Comparison of ENCODE assay signal across 23 cellular contexts in the genomic region with DNA sequence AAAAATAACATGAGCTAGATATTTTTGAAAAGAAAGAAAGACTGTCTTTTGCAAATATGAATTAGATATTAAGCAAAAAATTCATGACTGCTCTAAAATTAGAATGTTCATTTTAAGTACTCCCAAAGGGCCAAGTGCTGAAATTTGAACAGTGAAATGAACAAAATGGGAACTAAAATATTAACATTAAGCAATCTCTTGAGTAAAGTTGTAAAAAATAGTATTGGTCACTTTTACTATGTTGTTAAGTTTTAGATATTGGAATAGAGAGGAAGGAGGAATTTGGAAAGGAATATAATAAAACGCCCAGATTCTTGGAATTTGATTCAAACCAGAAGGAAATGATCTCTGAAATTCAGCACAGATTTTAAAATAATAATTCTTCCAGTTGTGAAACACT.
DNase-seq lines count a peak whose midpoint lies in the region; ATAC-seq, FAIRE-seq and TF ChIP-seq lines count a peak whose summit lies in the region.
"Had no signal": no experiment of that assay in that cellular context is flagged by ENCODE, and none has a peak within 500 bp of the region (broad histone marks: within the 10 kb centered on the region; RNA-seq: fewer than 3 reads in every experiment).

No MANE protein-coding gene starts in this region.

- no peaks in the 10 kb centered on the region for H3K27me3 ChIP-seq in BLaER1
- no peaks in the 10 kb centered on the region for H3K27me3 ChIP-seq in ascending aorta
- no peaks in the 10 kb centered on the region for H3K27me3 ChIP-seq in pancreas
- H3K27me3 ChIP-seq in thoracic aorta (replicated peaks; ENCODE audit: insufficient read depth) = no peaks in the 10 kb centered on the region
- H3K27me3 ChIP-seq in thyroid gland = no peaks in the 10 kb centered on the region
- no peaks in the 10 kb centered on the region for H3K27me3 ChIP-seq in stomach

- 43 to 65% methylated on average over 1 of the region's 1 CpG for WGBS in pancreas, 2 donors
- WGBS in thyroid gland, 2 donors = 64 to 79% methylated on average over 1 of the region's 1 CpG
- WGBS in stomach, 5 donors = 43 to 57% (median 55%) methylated on average over 1 of the region's 1 CpG

- no peak overlapping the region for H3K4me3 Mint-ChIP-seq in stimulated activated naive CD8-positive, alpha-beta T cell treated with anti-CD3 and anti-CD28 coated beads, Interleukin-15, amount 100 ng/mL, for 72 hours
- H3K4me3 Mint-ChIP-seq: CD8-positive, alpha-beta T cell had no signal

- H3K9ac ChIP-seq in BLaER1 = no peak overlapping the region
- H3K9ac ChIP-seq: KMS-11 had no signal

- intact Hi-C loops in ascending aorta (cut with DNase I) (loop anchor here (5.0 kb wide), 1 partner anchor 66 kb away; no protein-coding TSS in a partner anchor), pancreas (cut with DNase I) (no loop called here), thyroid gland (cut with DNase I) (loop anchor here (10.0 kb wide), 1 partner anchor 289 kb away; the partner anchor contains the start of genes LARP7 and ZGRF1), stomach (cut with DNase I; ENCODE audit: low total_unique reads) (no loop called here)

- H3K4me3 ChIP-seq in BLaER1 (no peak overlapping the region), ascending aorta (no peak overlapping the region), pancreas (no peak overlapping the region), thoracic aorta (peak overlapping the region; percentile 16), thyroid gland (replicated peaks in 1 of 3) (no peak overlapping the region), stomach (no peak overlapping the region)

- H3K9me3 ChIP-seq in BLaER1 = no peaks in the 10 kb centered on the region
- H3K9me3 ChIP-seq in ascending aorta = no peaks in the 10 kb centered on the region
- no peaks in the 10 kb centered on the region for H3K9me3 ChIP-seq in pancreas
- no peaks in the 10 kb centered on the region for H3K9me3 ChIP-seq in thoracic aorta
- no peaks in the 10 kb centered on the region for H3K9me3 ChIP-seq in thyroid gland
- no peaks in the 10 kb centered on the region for H3K9me3 ChIP-seq in stomach

- H3K4me1 ChIP-seq in BLaER1 = peaks cover 17% of the 10 kb centered on the region
- H3K4me1 ChIP-seq in ascending aorta = peaks cover 0 to 12% of the 10 kb centered on the region in 2 donors
- H3K4me1 ChIP-seq in pancreas = no peaks in the 10 kb centered on the region
- H3K4me1 ChIP-seq in thoracic aorta (ENCODE audit: control insufficient read depth in 1 of 2, low read depth in 2 of 2) = peaks cover 12 to 23% of the 10 kb centered on the region in 2 donors
- no peaks in the 10 kb centered on the region for H3K4me1 ChIP-seq in thyroid gland
- H3K4me1 ChIP-seq in stomach = no peaks in the 10 kb centered on the region

- FAIRE-seq in pancreas (lab: Jason Lieb, UNC) = peak; percentile 61
- FAIRE-seq: A204.1, GM12891, H54 had no signal

- peak overlapping the region in 1 of 2 donors; percentile 31 for H3K27ac Mint-ChIP-seq in stimulated activated naive CD8-positive, alpha-beta T cell treated with anti-CD3 and anti-CD28 coated beads, Interleukin-15, amount 100 ng/mL, for 72 hours
- H3K27ac Mint-ChIP-seq: CD8-positive, alpha-beta T cell had no signal

- ATAC-seq in pancreas (no peak), thoracic aorta (ENCODE audit: insufficient number of reproducible peaks, low FRiP score, low read depth) (no peak)
- ATAC-seq in stimulated activated naive CD8-positive, alpha-beta T cell treated with anti-CD3 and anti-CD28 coated beads, Interleukin-15, amount 100 ng/mL, for 72 hours = no peak
- ATAC-seq: CD8-positive, alpha-beta T cell had no signal

- H4K20me1 ChIP-seq in BLaER1 = no peaks in the 10 kb centered on the region

- 0 out of 2 replicates have a peak overlapping the region, but pooled peaks have one; percentile 15 for H3K4me2 ChIP-seq in BLaER1
- H3K4me2 ChIP-seq: KMS-11 had no signal

- TF ChIP-seq CTCF in ascending aorta (IDR thresholded peaks at IDR 0.05) = no peak
- no peak for TF ChIP-seq CTCF in pancreas (IDR thresholded peaks at IDR 0.05)
- TF ChIP-seq CTCF in thoracic aorta (IDR thresholded peaks at IDR 0.05) = no peak
- TF ChIP-seq CTCF in thyroid gland (IDR thresholded peaks at IDR 0.05) = no peak
- TF ChIP-seq CTCF in stomach (IDR thresholded peaks at IDR 0.05) = no peak

- no peaks in the 10 kb centered on the region for H3K4me1 Mint-ChIP-seq in stimulated activated naive CD8-positive, alpha-beta T cell treated with anti-CD3 and anti-CD28 coated beads, Interleukin-15, amount 100 ng/mL, for 72 hours

- H3K36me3 ChIP-seq in BLaER1 (no peaks in the 10 kb centered on the region), ascending aorta (no peaks in the 10 kb centered on the region), pancreas (no peaks in the 10 kb centered on the region), thoracic aorta (no peaks in the 10 kb centered on the region), thyroid gland (no peaks in the 10 kb centered on the region), stomach (no peaks in the 10 kb centered on the region)

- TF ChIP-seq POLR2A in thyroid gland (IDR thresholded peaks at IDR 0.05) (no peak), stomach (IDR thresholded peaks at IDR 0.05) (no peak)

- H3K27me3 Mint-ChIP-seq in stimulated activated naive CD8-positive, alpha-beta T cell treated with anti-CD3 and anti-CD28 coated beads, Interleukin-15, amount 100 ng/mL, for 72 hours = no peaks in the 10 kb centered on the region

- TF ChIP-seq EP300 in stomach (IDR thresholded peaks at IDR 0.05) = no peak

- no peak for DNase-seq in ascending aorta (ENCODE audit: low spot score in 2 of 2)
- DNase-seq in pancreas = no peak
- no peak for DNase-seq in thoracic aorta (ENCODE audit: low spot score)
- DNase-seq in thyroid gland = no peak
- no peak for DNase-seq in stomach
- no peak for DNase-seq in stimulated activated naive CD8-positive, alpha-beta T cell treated with anti-CD3 and anti-CD28 coated beads, Interleukin-15, amount 100 ng/mL, for 72 hours
- no peak for DNase-seq in dermis blood vessel endothelial cell
- DNase-seq: Calu3; CD8-positive, alpha-beta T cell; DMS53; EL; NCI-H1417; NCI-H187; NCI-H2107; NCI-H524; NCI-H82; SHP77 treated with DMSO at 0.1 percent for 48 hours had no signal

- H3K9me3 Mint-ChIP-seq in stimulated activated naive CD8-positive, alpha-beta T cell treated with anti-CD3 and anti-CD28 coated beads, Interleukin-15, amount 100 ng/mL, for 72 hours = no peaks in the 10 kb centered on the region
- H3K9me3 Mint-ChIP-seq: CD8-positive, alpha-beta T cell had no signal

- no peak overlapping the region for H3K27ac ChIP-seq in BLaER1
- peak overlapping the region; percentile 12 to 57 for H3K27ac ChIP-seq in ascending aorta
- no peak overlapping the region for H3K27ac ChIP-seq in pancreas
- H3K27ac ChIP-seq in thoracic aorta = peak overlapping the region; percentile 26 to 55
- H3K27ac ChIP-seq in thyroid gland = peak overlapping the region in 1 of 3 donors; percentile 5
- H3K27ac ChIP-seq in stomach = no peak overlapping the region
- H3K27ac ChIP-seq: HL-60, KMS-11 had no signal

Comparison
In these comparisons a context has a peak if more than half of its experiments do, and no peak if none do; other contexts are left out.
1. H3K27ac ChIP-seq: peak in ascending aorta (2 of 2) and thoracic aorta (2 of 2); none in BLaER1 (single experiment), pancreas (0 of 4) and stomach (0 of 5).
2. intact Hi-C loops: an anchor here in ascending aorta (5.0 kb wide) and thyroid gland (10.0 kb wide); none called in pancreas and stomach.